Comparison of ENCODE assay signal across 1 cellular context in the genomic region with DNA sequence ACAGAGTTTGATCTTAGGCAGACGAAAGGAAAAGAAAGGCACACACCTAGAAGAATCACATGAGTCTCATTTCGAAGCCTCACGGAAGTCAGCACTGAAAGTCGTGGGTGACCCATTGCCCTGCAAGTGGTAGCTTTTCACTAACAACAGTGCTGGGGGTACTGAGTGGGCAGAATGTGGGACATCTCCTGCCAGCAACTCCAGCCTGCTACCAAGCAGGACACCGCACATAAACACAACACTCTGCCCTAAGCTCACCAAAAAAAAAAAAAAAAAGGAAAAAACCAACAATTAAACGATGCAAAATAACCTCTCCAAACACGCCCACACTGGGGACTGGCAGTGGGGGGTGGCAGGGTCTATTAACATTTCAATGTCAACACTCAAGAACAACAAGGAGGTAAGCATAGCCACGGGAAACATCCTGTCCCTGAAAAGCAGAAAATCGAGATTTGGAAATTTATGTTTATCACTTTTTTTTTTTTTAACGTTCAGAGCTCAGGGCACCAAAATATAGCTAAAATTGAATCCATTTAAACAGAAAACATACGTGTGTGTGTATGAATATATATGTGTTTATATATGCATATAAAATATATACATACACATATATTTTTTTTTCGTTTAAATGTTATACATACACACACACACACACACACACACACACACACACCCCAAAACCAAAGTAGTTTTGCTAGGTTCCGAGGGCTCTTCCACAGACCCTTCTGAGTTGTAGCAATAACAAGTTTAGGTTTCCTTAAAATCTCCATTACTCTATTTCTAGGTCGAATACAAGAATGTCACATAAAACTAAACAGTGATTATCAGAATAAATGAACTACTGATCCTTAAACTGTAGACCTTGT.
TF ChIP-seq lines count a peak whose summit lies in the region.

No MANE protein-coding gene starts in this region.

TF ChIP-seq in GM12878, 131 proteins besides CTCF, POLR2A, EP300 and RAD21:
- TF ChIP-seq, protein P1, sequence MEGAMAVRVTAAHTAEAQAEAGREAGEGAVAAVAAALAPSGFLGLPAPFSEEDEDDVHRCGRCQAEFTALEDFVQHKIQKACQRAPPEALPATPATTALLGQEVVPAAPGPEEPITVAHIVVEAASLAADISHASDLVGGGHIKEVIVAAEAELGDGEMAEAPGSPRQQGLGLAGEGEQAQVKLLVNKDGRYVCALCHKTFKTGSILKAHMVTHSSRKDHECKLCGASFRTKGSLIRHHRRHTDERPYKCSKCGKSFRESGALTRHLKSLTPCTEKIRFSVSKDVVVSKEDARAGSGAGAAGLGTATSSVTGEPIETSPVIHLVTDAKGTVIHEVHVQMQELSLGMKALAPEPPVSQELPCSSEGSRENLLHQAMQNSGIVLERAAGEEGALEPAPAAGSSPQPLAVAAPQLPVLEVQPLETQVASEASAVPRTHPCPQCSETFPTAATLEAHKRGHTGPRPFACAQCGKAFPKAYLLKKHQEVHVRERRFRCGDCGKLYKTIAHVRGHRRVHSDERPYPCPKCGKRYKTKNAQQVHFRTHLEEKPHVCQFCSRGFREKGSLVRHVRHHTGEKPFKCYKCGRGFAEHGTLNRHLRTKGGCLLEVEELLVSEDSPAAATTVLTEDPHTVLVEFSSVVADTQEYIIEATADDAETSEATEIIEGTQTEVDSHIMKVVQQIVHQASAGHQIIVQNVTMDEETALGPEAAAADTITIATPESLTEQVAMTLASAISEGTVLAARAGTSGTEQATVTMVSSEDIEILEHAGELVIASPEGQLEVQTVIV (IDR thresholded peaks at IDR 0.05; ENCODE audit: borderline replicate concordance, partially characterized antibody): peak; percentile 31
- TF ChIP-seq, protein P2, sequence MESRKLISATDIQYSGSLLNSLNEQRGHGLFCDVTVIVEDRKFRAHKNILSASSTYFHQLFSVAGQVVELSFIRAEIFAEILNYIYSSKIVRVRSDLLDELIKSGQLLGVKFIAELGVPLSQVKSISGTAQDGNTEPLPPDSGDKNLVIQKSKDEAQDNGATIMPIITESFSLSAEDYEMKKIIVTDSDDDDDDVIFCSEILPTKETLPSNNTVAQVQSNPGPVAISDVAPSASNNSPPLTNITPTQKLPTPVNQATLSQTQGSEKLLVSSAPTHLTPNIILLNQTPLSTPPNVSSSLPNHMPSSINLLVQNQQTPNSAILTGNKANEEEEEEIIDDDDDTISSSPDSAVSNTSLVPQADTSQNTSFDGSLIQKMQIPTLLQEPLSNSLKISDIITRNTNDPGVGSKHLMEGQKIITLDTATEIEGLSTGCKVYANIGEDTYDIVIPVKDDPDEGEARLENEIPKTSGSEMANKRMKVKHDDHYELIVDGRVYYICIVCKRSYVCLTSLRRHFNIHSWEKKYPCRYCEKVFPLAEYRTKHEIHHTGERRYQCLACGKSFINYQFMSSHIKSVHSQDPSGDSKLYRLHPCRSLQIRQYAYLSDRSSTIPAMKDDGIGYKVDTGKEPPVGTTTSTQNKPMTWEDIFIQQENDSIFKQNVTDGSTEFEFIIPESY (IDR thresholded peaks at IDR 0.05): no peak
- TF ChIP-seq, protein P3, sequence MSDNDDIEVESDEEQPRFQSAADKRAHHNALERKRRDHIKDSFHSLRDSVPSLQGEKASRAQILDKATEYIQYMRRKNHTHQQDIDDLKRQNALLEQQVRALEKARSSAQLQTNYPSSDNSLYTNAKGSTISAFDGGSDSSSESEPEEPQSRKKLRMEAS (IDR thresholded peaks at IDR 0.05; ENCODE audit: low read depth, low read length): 0 out of 2 replicates have a peak, but pooled peaks have one; percentile 41
- TF ChIP-seq FOS (IDR thresholded peaks at IDR 0.05; ENCODE audit: borderline replicate concordance, extremely low read depth, insufficient read length): no peak
- TF ChIP-seq, protein P4, sequence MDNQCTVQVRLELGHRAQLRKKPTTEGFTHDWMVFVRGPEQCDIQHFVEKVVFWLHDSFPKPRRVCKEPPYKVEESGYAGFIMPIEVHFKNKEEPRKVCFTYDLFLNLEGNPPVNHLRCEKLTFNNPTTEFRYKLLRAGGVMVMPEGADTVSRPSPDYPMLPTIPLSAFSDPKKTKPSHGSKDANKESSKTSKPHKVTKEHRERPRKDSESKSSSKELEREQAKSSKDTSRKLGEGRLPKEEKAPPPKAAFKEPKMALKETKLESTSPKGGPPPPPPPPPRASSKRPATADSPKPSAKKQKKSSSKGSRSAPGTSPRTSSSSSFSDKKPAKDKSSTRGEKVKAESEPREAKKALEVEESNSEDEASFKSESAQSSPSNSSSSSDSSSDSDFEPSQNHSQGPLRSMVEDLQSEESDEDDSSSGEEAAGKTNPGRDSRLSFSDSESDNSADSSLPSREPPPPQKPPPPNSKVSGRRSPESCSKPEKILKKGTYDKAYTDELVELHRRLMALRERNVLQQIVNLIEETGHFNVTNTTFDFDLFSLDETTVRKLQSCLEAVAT (IDR thresholded peaks at IDR 0.05): 0 out of 2 replicates have a peak, but pooled peaks have one; percentile 22
- TF ChIP-seq TAF1 (IDR thresholded peaks at IDR 0.05; ENCODE audit: borderline replicate concordance, low read depth, low read length): 0 out of 2 replicates have a peak, but pooled peaks have one; percentile 22
- TF ChIP-seq ZNF384 (IDR thresholded peaks at IDR 0.05; ENCODE audit: borderline replicate concordance, low read depth, low read length): peak; percentile 50
- TF ChIP-seq NBN (IDR thresholded peaks at IDR 0.05): peak; percentile 74; the same call in 1 of the 2 replicates
- no peak for TF ChIP-seq RUNX3 (IDR thresholded peaks at IDR 0.05; ENCODE audit: low read length)
- peak; percentile 38 for TF ChIP-seq ATF7 (IDR thresholded peaks at IDR 0.05; ENCODE audit: low read depth)
- peak; percentile 53; the same call in 1 of the 2 replicates for TF ChIP-seq NR2F1 (conservative IDR thresholded peaks at IDR 0.05)
- TF ChIP-seq, protein P5, sequence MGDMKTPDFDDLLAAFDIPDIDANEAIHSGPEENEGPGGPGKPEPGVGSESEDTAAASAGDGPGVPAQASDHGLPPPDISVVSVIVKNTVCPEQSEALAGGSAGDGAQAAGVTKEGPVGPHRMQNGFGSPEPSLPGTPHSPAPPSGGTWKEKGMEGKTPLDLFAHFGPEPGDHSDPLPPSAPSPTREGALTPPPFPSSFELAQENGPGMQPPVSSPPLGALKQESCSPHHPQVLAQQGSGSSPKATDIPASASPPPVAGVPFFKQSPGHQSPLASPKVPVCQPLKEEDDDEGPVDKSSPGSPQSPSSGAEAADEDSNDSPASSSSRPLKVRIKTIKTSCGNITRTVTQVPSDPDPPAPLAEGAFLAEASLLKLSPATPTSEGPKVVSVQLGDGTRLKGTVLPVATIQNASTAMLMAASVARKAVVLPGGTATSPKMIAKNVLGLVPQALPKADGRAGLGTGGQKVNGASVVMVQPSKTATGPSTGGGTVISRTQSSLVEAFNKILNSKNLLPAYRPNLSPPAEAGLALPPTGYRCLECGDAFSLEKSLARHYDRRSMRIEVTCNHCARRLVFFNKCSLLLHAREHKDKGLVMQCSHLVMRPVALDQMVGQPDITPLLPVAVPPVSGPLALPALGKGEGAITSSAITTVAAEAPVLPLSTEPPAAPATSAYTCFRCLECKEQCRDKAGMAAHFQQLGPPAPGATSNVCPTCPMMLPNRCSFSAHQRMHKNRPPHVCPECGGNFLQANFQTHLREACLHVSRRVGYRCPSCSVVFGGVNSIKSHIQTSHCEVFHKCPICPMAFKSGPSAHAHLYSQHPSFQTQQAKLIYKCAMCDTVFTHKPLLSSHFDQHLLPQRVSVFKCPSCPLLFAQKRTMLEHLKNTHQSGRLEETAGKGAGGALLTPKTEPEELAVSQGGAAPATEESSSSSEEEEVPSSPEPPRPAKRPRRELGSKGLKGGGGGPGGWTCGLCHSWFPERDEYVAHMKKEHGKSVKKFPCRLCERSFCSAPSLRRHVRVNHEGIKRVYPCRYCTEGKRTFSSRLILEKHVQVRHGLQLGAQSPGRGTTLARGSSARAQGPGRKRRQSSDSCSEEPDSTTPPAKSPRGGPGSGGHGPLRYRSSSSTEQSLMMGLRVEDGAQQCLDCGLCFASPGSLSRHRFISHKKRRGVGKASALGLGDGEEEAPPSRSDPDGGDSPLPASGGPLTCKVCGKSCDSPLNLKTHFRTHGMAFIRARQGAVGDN (IDR thresholded peaks at IDR 0.05): peak; percentile 67
- peak; percentile 55; the same call in 1 of the 2 replicates for TF ChIP-seq HDGF (IDR thresholded peaks at IDR 0.05)
- TF ChIP-seq BCL11A (IDR thresholded peaks at IDR 0.05; ENCODE audit: low read depth, low read length): 0 out of 2 replicates have a peak, but pooled peaks have one; percentile 21
